In genomic region chr1:145926706-145927072, GRCh38 we compare ENCODE assay signal across 8 cellular contexts. TPM values are rescaled to one million over a fixed set of nuclear protein-coding genes. Genes with fewer than 3 reads are reported as not detected.
DNase-seq lines count a peak whose midpoint lies in the region; ATAC-seq and TF ChIP-seq lines count a peak whose summit lies in the region.

No MANE protein-coding gene starts in this region.

- H3K27me3 ChIP-seq in GM06990 (replicated peaks; ENCODE audit: control insufficient read depth, insufficient read depth, low read length): no peaks in the 10 kb centered on the region
- no peaks in the 10 kb centered on the region for H3K27me3 ChIP-seq in stomach

- H3K9me3 Mint-ChIP-seq in activated naive CD4-positive, alpha-beta T cell treated with anti-CD3 and anti-CD28 coated beads, Interleukin-2, amount 50 U/mL, for 72 hours: no peaks in the 10 kb centered on the region

- WGBS in lower leg skin, 2 donors: 1 to 3% methylated on average over 18 of the region's 18 CpGs
- 1 to 6% (median 2%) methylated on average over 18 of the region's 18 CpGs for WGBS in stomach, 5 donors

- no peak for TF ChIP-seq EP300 in stomach (IDR thresholded peaks at IDR 0.05)

- peak; percentile 61 to 72 for ATAC-seq in activated naive CD4-positive, alpha-beta T cell treated with anti-CD3 and anti-CD28 coated beads, Interleukin-2, amount 50 U/mL, for 72 hours

- H3K36me3 Mint-ChIP-seq in activated naive CD4-positive, alpha-beta T cell treated with anti-CD3 and anti-CD28 coated beads, Interleukin-2, amount 50 U/mL, for 72 hours: peaks cover 0 to 13% of the 10 kb centered on the region in 2 donors

- no peak for TF ChIP-seq CTCF in GM06990 (IDR thresholded peaks at IDR 0.05; ENCODE audit: insufficient read depth, low read length, poor library complexity, severe bottlenecking)
- TF ChIP-seq CTCF in lower leg skin (IDR thresholded peaks at IDR 0.05): no peak
- no peak for TF ChIP-seq CTCF in stomach (IDR thresholded peaks at IDR 0.05)

- intact Hi-C loops in lower leg skin (cut with DNase I; ENCODE audit: low total_unique reads): no loop called here
- intact Hi-C loops in stomach (cut with DNase I; ENCODE audit: low total_unique reads): no loop called here

- H3K4me3 ChIP-seq in GM06990 (replicated peaks; ENCODE audit: low read depth, low read length): peak overlapping the region; percentile 94
- peak overlapping the region; percentile 51 for H3K4me3 ChIP-seq in lower leg skin (ENCODE audit: low read depth, poor library complexity, severe bottlenecking)
- peak overlapping the region; percentile 59 to 75 (median 68) for H3K4me3 ChIP-seq in stomach

- H3K36me3 ChIP-seq in GM06990 (ENCODE audit: control insufficient read depth, insufficient read depth, low read length): peaks cover 1% of the 10 kb centered on the region
- peaks cover 5 to 34% (median 28%) of the 10 kb centered on the region in 4 donors for H3K36me3 ChIP-seq in stomach

- H3K27ac Mint-ChIP-seq in activated naive CD4-positive, alpha-beta T cell treated with anti-CD3 and anti-CD28 coated beads, Interleukin-2, amount 50 U/mL, for 72 hours: no peak overlapping the region

- H3K4me1 ChIP-seq in stomach: peaks cover 11 to 45% (median 23%) of the 10 kb centered on the region in 4 donors

- H3K27ac ChIP-seq in stomach: peak overlapping the region; percentile 94 to 98 (median 96)

- DNase-seq in GM06990 (ENCODE audit: extremely low read depth, insufficient read length) (no peak), HT1080 (ENCODE audit: low read depth) (peak; percentile 17), lower leg skin (ENCODE audit: low spot score in 2 of 2) (no peak), stomach (no peak), GM19240 (ENCODE audit: insufficient read length, low spot score) (no peak), putamen (ENCODE audit: low spot score) (no peak), globus pallidus (ENCODE audit: low spot score) (no peak)
- DNase-seq in activated naive CD4-positive, alpha-beta T cell treated with anti-CD3 and anti-CD28 coated beads, Interleukin-2, amount 50 U/mL, for 72 hours (ENCODE audit: low spot score in 2 of 2): peak; percentile 47 to 68

- no peak for TF ChIP-seq POLR2A in lower leg skin (IDR thresholded peaks at IDR 0.05)
- TF ChIP-seq POLR2A in stomach (IDR thresholded peaks at IDR 0.05): no peak

- H3K9me3 ChIP-seq in stomach: no peaks in the 10 kb centered on the region

RNA-seq across cellular contexts. Expression of gene RBM8A, which starts 0.6 kb away (rescaled TPM):
- 174 and 199 TPM in 2 replicates for total RNA-seq in HT1080 (2014; rRNA removed; shearing (Covaris generic))
- 219 and 235 TPM in 2 replicates for polyA plus RNA-seq in HT1080 (2015; cell fraction: cytosol; rRNA removed)
- polyA plus RNA-seq in HT1080 (2015; cell fraction: nucleus; rRNA removed): 96.8 and 116 TPM in 2 replicates
- total RNA-seq in activated naive CD4-positive, alpha-beta T cell treated with anti-CD3 and anti-CD28 coated beads, Interleukin-2, amount 50 U/mL, for 72 hours: 100 to 1,000 TPM; 254 to 286 TPM
- total RNA-seq in lower leg skin (100 to 1,000 TPM; 120 to 176 (median 149) TPM), stomach (10 to 100 TPM in 4 of 5 donors, 1 to 10 TPM in 1; 9.3 to 81.3 (median 44.6) TPM)
- polyA plus RNA-seq in stomach: 100 to 1,000 TPM in 2 of 3 donors, 10 to 100 TPM in 1; 79.3 to 113 (median 101) TPM

RNA-seq across cellular contexts. Expression of gene PEX11B, which starts 8.2 kb away (rescaled TPM):
- 17.8 and 21.8 TPM in 2 replicates for total RNA-seq in HT1080 (2014; rRNA removed; shearing (Covaris generic))
- 25.8 and 26.0 TPM in 2 replicates for polyA plus RNA-seq in HT1080 (2015; cell fraction: cytosol; rRNA removed)
- 19.5 and 19.7 TPM in 2 replicates for polyA plus RNA-seq in HT1080 (2015; cell fraction: nucleus; rRNA removed)
- 10 to 100 TPM; 17.9 to 36.1 TPM for total RNA-seq in activated naive CD4-positive, alpha-beta T cell treated with anti-CD3 and anti-CD28 coated beads, Interleukin-2, amount 50 U/mL, for 72 hours
- 10 to 100 TPM; 27.0 to 47.1 (median 30.2) TPM for total RNA-seq in lower leg skin
- total RNA-seq in stomach: 10 to 100 TPM; 15.6 to 42.3 (median 25.2) TPM
- polyA plus RNA-seq in stomach: 10 to 100 TPM; 23.0 to 46.6 (median 38.4) TPM

RNA-seq across cellular contexts. Expression of gene ITGA10, which starts 16.8 kb away (rescaled TPM):
- total RNA-seq in HT1080 (2014; rRNA removed; shearing (Covaris generic)): 9.1 and 9.4 TPM in 2 replicates
- polyA plus RNA-seq in HT1080 (2015; cell fraction: cytosol; rRNA removed): 7.1 and 9.6 TPM in 2 replicates
- polyA plus RNA-seq in HT1080 (2015; cell fraction: nucleus; rRNA removed): 97.3 and 113 TPM in 2 replicates
- 1 to 10 TPM; 1.0 to 1.5 TPM for total RNA-seq in activated naive CD4-positive, alpha-beta T cell treated with anti-CD3 and anti-CD28 coated beads, Interleukin-2, amount 50 U/mL, for 72 hours
- total RNA-seq in lower leg skin: 1 to 10 TPM; 1.8 to 3.6 (median 2.6) TPM
- total RNA-seq in stomach: 1 to 10 TPM in 4 of 5 donors, under 1 TPM in 1; 0.58 to 9.0 (median 5.5) TPM
- 1 to 10 TPM in 2 of 3 donors, under 1 TPM in 1; 0.37 to 2.7 (median 1.7) TPM for polyA plus RNA-seq in stomach

RNA-seq across cellular contexts. Expression of gene LIX1L, which starts 31.1 kb away (rescaled TPM):
- 16.3 and 24.7 TPM in 2 replicates for total RNA-seq in HT1080 (2014; rRNA removed; shearing (Covaris generic))
- polyA plus RNA-seq in HT1080 (2015; cell fraction: cytosol; rRNA removed): 44.5 and 52.9 TPM in 2 replicates
- polyA plus RNA-seq in HT1080 (2015; cell fraction: nucleus; rRNA removed): 22.7 and 25.6 TPM in 2 replicates
- 10 to 100 TPM; 47.9 to 50.1 TPM for total RNA-seq in activated naive CD4-positive, alpha-beta T cell treated with anti-CD3 and anti-CD28 coated beads, Interleukin-2, amount 50 U/mL, for 72 hours
- total RNA-seq in lower leg skin: 10 to 100 TPM in 1 of 4 donors, 1 to 10 TPM in 3; 4.6 to 14.2 (median 7.7) TPM
- 10 to 100 TPM in 3 of 5 donors, 1 to 10 TPM in 2; 5.8 to 28.4 (median 14.0) TPM for total RNA-seq in stomach
- polyA plus RNA-seq in stomach: 1 to 10 TPM; 7.2 to 8.2 (median 7.4) TPM

RNA-seq across cellular contexts. Expression of gene ANKRD34A, which starts 37.7 kb away (rescaled TPM):
- 0.94 and 1.1 TPM in 2 replicates for total RNA-seq in HT1080 (2014; rRNA removed; shearing (Covaris generic))
- polyA plus RNA-seq in HT1080 (2015; cell fraction: cytosol; rRNA removed): 0.75 and 0.81 TPM in 2 replicates
- polyA plus RNA-seq in HT1080 (2015; cell fraction: nucleus; rRNA removed): 2.7 and 3.1 TPM in 2 replicates
- total RNA-seq in activated naive CD4-positive, alpha-beta T cell treated with anti-CD3 and anti-CD28 coated beads, Interleukin-2, amount 50 U/mL, for 72 hours: 1 to 10 TPM; 5.4 to 9.1 TPM
- total RNA-seq in lower leg skin (1 to 10 TPM in 1 of 4 donors, under 1 TPM in 3; 0.12 to 1.3 (median 0.39) TPM), stomach (1 to 10 TPM in 1 of 5 donors, under 1 TPM in 2, not detected in 2; 0.73 to 2.6 (median 0.87) TPM)
- polyA plus RNA-seq in stomach: under 1 TPM in 2 of 3 donors, not detected in 1; 0.19 to 0.45 TPM

Comparison
In these comparisons a context has a peak if more than half of its experiments do, and no peak if none do; other contexts are left out.
1. DNase-seq: peak in HT1080 (single experiment) and activated naive CD4-positive, alpha-beta T cell treated with anti-CD3 and anti-CD28 coated beads, Interleukin-2, amount 50 U/mL, for 72 hours (2 of 2); none in GM06990 (single experiment), lower leg skin (0 of 2), stomach (single experiment), GM19240 (single experiment), putamen (single experiment) and globus pallidus (single experiment).
2. Peak in every context shown above with its lines, with median percentiles within 50 percentile points of each other: H3K4me3 ChIP-seq.